8 cellular contexts compared by ENCODE assay signal in the genomic region with DNA sequence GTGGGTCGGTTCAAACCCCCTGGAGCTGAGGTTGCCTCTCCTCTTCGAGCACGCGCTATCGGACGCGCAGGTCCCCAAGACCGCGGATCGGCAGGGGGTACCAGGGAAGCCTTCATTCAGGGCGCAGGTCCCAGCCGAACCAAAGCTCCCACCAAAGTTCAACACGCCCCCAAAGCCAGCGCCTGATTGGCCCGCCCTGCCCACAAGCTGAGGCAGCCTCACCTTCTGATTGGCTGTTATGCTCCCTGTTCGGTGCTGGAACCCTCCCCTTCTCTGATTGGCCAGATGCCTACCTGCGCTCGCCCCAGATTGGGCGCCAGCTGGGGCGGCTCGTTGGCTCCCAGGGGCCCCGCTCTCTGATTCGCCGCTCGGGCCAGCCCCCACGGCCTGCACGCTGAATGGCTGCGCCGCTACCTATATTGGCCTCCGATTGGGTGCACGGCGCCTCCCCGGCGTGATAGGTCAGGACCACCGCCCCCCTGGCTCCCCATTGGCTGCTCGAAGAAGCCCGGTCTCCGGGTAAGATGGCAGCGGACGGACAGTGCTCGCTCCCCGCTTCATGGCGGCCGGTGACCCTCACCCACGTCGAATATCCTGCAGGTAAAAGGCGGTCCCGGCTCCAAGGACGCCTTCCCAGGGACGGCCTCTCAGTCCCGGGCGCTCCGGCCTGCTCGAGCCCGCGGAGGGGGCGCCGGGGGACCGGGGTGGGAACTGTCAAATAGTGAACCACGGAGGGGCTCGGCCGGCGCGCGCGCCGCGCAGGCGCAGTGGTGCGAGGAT. TPM values are rescaled to one million over a fixed set of nuclear protein-coding genes. Genes with fewer than 3 reads are reported as not detected.
A peak's percentile ranks its signal among the peaks of the same experiment; 100 is the strongest.
DNase-seq lines count a peak whose midpoint lies in the region; ATAC-seq and TF ChIP-seq lines count a peak whose summit lies in the region.

A gene with protein sequence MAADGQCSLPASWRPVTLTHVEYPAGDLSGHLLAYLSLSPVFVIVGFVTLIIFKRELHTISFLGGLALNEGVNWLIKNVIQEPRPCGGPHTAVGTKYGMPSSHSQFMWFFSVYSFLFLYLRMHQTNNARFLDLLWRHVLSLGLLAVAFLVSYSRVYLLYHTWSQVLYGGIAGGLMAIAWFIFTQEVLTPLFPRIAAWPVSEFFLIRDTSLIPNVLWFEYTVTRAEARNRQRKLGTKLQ (plus strand): TSS at position 504 of the 780 bp plus-strand sequence. CDS start 21 bp downstream, at position 525.

- no peaks in the 10 kb centered on the region for H3K27me3 ChIP-seq in ascending aorta
- no peaks in the 10 kb centered on the region for H3K27me3 ChIP-seq in right atrium auricular region
- no peaks in the 10 kb centered on the region for H3K27me3 ChIP-seq in psoas muscle (ENCODE audit: insufficient read depth in 3 of 3, low read length in 2 of 3)
- no peaks in the 10 kb centered on the region for H3K27me3 ChIP-seq in uterus

- H3K4me3 ChIP-seq in ascending aorta (peak within 1 kb of the TSS; percentile 80 to 94), right atrium auricular region (peak within 1 kb of the TSS; percentile 84 to 88), psoas muscle (peak within 1 kb of the TSS; percentile 75), uterus (peak within 1 kb of the TSS; percentile 66 to 71)

- intact Hi-C loops in T-helper 2 cell treated with Interferon-gamma antibody and Interleukin-4, amounts not matched to agents 100 ng/mL and 5 ng/mL, for 36 hours (cut with micrococcal nuclease), result loop anchor here (1.0 kb wide), 3 partner anchors 30 to 546 kb away; a partner anchor contains a TSS
- intact Hi-C loops in ascending aorta (cut with DNase I) (loop anchor here (2.0 kb wide), 3 partner anchors 30 to 134 kb away; a partner anchor contains a TSS), psoas muscle (cut with DNase I) (loop anchor here in 1 of 2 donors (5.0 kb wide), 1 partner anchor 43 kb away; a partner anchor contains a TSS), uterus (cut with DNase I; ENCODE audit: low total_unique reads) (no loop called here)

- 0 to 1% (median 1%) methylated on average over 56 to 70 of the region's 70 CpGs for WGBS in psoas muscle, 3 donors

- peak; percentile 74 for DNase-seq in NCI-H187 treated with DMSO at 0.1 percent for 48 hours (lab: John Stamatoyannopoulos, UW)
- peak; percentile 97 to 99 for DNase-seq in ascending aorta (ENCODE audit: low spot score in 2 of 2)
- peak; percentile 100 for DNase-seq in right atrium auricular region (ENCODE audit: low spot score)
- peak; percentile 99 to 100 for DNase-seq in psoas muscle
- DNase-seq in uterus, result peak; percentile 98

- no peak for TF ChIP-seq CTCF in ascending aorta (IDR thresholded peaks at IDR 0.05)
- TF ChIP-seq CTCF in right atrium auricular region (IDR thresholded peaks at IDR 0.05), result no peak
- no peak for TF ChIP-seq CTCF in psoas muscle (IDR thresholded peaks at IDR 0.05)
- TF ChIP-seq CTCF in uterus (IDR thresholded peaks at IDR 0.05), result peak in 2 of 4 experiments; percentile 3 to 10

- H3K9me3 ChIP-seq in ascending aorta (no peaks in the 10 kb centered on the region), right atrium auricular region (no peaks in the 10 kb centered on the region), psoas muscle (no peaks in the 10 kb centered on the region), uterus (no peaks in the 10 kb centered on the region)

- TF ChIP-seq POLR2A in uterus (IDR thresholded peaks at IDR 0.05), result peak; percentile 46 to 70

- peaks cover 11% of the 10 kb centered on the region in 2 donors for H3K36me3 ChIP-seq in ascending aorta
- H3K36me3 ChIP-seq in right atrium auricular region, result peaks cover 13% of the 10 kb centered on the region
- peaks cover 0 to 14% of the 10 kb centered on the region in 2 donors for H3K36me3 ChIP-seq in psoas muscle (ENCODE audit: insufficient read depth in 1 of 2, low read depth in 1 of 2)
- H3K36me3 ChIP-seq in uterus, result no peaks in the 10 kb centered on the region

- H3K27ac ChIP-seq in ascending aorta (peak within 1 kb of the TSS; percentile 57 to 81), right atrium auricular region (peak within 1 kb of the TSS; percentile 84 to 90), psoas muscle (peak within 1 kb of the TSS; percentile 87), uterus (peak within 1 kb of the TSS; percentile 63 to 89)

- peak; percentile 78 for ATAC-seq in GM18499 (IDR thresholded peaks at IDR 0.05; ENCODE audit: insufficient read depth, unreplicated experiment)
- peak; percentile 90 for ATAC-seq in HG02943 (IDR thresholded peaks at IDR 0.05; ENCODE audit: low read depth, unreplicated experiment)
- ATAC-seq in psoas muscle, result peak; percentile 97 to 99 (median 98)

- H3K4me1 ChIP-seq in ascending aorta (peaks cover 0 to 8% of the 10 kb centered on the region in 2 donors), right atrium auricular region (peaks cover 0 to 22% of the 10 kb centered on the region in 2 donors), psoas muscle (peaks cover 17% of the 10 kb centered on the region), uterus (peaks cover 0 to 7% of the 10 kb centered on the region in 2 donors)

RNA-seq across cellular contexts. Expression of the gene that starts here (rescaled TPM):
- total RNA-seq in T-helper 2 cell treated with Interferon-gamma antibody and Interleukin-4, amounts not matched to agents 100 ng/mL and 5 ng/mL, for 36 hours, result 20.3 and 23.6 TPM in 2 replicates
- total RNA-seq in ascending aorta (41.7 TPM), right atrium auricular region (1 to 10 TPM; 4.8 to 5.4 TPM), psoas muscle (1 to 10 TPM; 2.1 to 4.7 (median 4.2) TPM), uterus (10 to 100 TPM in 1 of 4 donors, 1 to 10 TPM in 2, not detected in 1; 1.0 to 10.2 (median 9.7) TPM)
- 1 to 10 TPM; 2.3 to 5.2 (median 4.7) TPM for polyA plus RNA-seq in psoas muscle

Comparison
In these comparisons a context has a peak if more than half of its experiments do, and no peak if none do; other contexts are left out.
1. Peak in every context shown above with its lines: DNase-seq, ATAC-seq, H3K4me3 ChIP-seq and H3K27ac ChIP-seq.